ENCODE assay signal across 10 cellular contexts in genomic region chr10:45348196-45348765, GRCh38. TPM values are rescaled to one million over a fixed set of nuclear protein-coding genes. Genes with fewer than 3 reads are reported as not detected.
"Had no signal": no experiment of that assay in that cellular context is flagged by ENCODE, and none has a peak within 500 bp of the region (broad histone marks: within the 10 kb centered on the region; RNA-seq: fewer than 3 reads in every experiment).

No MANE protein-coding gene starts in this region.

RNA-seq across cellular contexts. Expression of gene OR13A1, which starts 32.9 kb away (rescaled TPM):
- total RNA-seq: activated CD4-positive, alpha-beta memory T cell treated with anti-CD3 and anti-CD28 coated beads for 36 hours; activated CD4-positive, alpha-beta memory T cell treated with anti-CD3 and anti-CD28 coated beads, Interleukin-2, amount 10 ng/mL, durations not matched to agents 7 days and 5 days; activated CD4-positive, alpha-beta T cell treated with anti-CD3 and anti-CD28 coated beads for 36 hours; activated CD4-positive, alpha-beta T cell treated with anti-CD3 and anti-CD28 coated beads, Interleukin-2, amount 10 ng/mL, durations not matched to agents 24 days and 14 days; activated CD8-positive, alpha-beta memory T cell treated with anti-CD3 and anti-CD28 coated beads for 36 hours; activated CD8-positive, alpha-beta memory T cell treated with anti-CD3 and anti-CD28 coated beads, Interleukin-2, amount 10 ng/mL, durations not matched to agents 7 days and 5 days; activated CD8-positive, alpha-beta T cell treated with anti-CD3 and anti-CD28 coated beads for 36 hours; activated CD8-positive, alpha-beta T cell treated with anti-CD3 and anti-CD28 coated beads, Interleukin-2, amount 10 ng/mL, durations not matched to agents 7 days and 5 days; T-helper 1 cell treated with Interleukin-12 subunit alpha and Interleukin-12 subunit beta and Interleukin-4 antibody, amounts not matched to agents 30 ng/mL and 1 ng/mL, for 36 hours; T-helper 2 cell treated with Interferon-gamma antibody and Interleukin-4, amounts not matched to agents 100 ng/mL and 5 ng/mL, for 36 hours had no signal
